ENCODE assay signal across 28 cellular contexts in genomic region chr1:153474349-153474748, GRCh38. TPM values are rescaled to one million over a fixed set of nuclear protein-coding genes. Genes with fewer than 3 reads are reported as not detected.
"Had no signal": no experiment of that assay in that cellular context is flagged by ENCODE, and none has a peak within 500 bp of the region (broad histone marks: within the 10 kb centered on the region; RNA-seq: fewer than 3 reads in every experiment).

No MANE protein-coding gene starts in this region.

- H3K4me1 Mint-ChIP-seq: activated naive CD4-positive, alpha-beta T cell treated with anti-CD3 and anti-CD28 coated beads, Interleukin-2, amount 10 ng/mL, durations not matched to agents 7 days and 5 days; neural progenitor cell; stimulated activated memory B cell treated with anti-CD40 and anti-IgM and Interleukin-4, amounts not matched to agents 10 μg/mL and 1 μg/mL and 100 μg/mL, for 72 hours had no signal

- H3K4me3 ChIP-seq: esophagus muscularis mucosa, heart right ventricle, lung, neural progenitor cell, smooth muscle cell, stomach, suprapubic skin, tibial nerve, uterus had no signal

- H3K27ac ChIP-seq: esophagus muscularis mucosa, heart right ventricle, neural progenitor cell, stomach, suprapubic skin, tibial nerve, uterus, VCaP had no signal

- H3K27ac Mint-ChIP-seq: activated CD4-positive, alpha-beta memory T cell treated with anti-CD3 and anti-CD28 coated beads, Interleukin-2, amount 10 ng/mL, durations not matched to agents 7 days and 5 days; activated CD4-positive, alpha-beta T cell treated with anti-CD3 and anti-CD28 coated beads, Interleukin-2, amount 10 ng/mL, durations not matched to agents 24 days and 14 days; activated naive CD4-positive, alpha-beta T cell treated with anti-CD3 and anti-CD28 coated beads, Interleukin-2, amount 10 ng/mL, durations not matched to agents 7 days and 5 days; naive thymus-derived CD8-positive, alpha-beta T cell; neural progenitor cell; stimulated activated memory B cell treated with anti-CD40 and anti-IgM and Interleukin-4, amounts not matched to agents 10 μg/mL and 1 μg/mL and 100 μg/mL, for 72 hours had no signal

- H3K9me3 ChIP-seq: uterus had no signal

- H3K27me3 ChIP-seq: heart right ventricle, neural progenitor cell, tibial nerve, uterus had no signal

- FAIRE-seq: keratinocyte had no signal

- H3K36me3 Mint-ChIP-seq: activated naive CD4-positive, alpha-beta T cell treated with anti-CD3 and anti-CD28 coated beads, Interleukin-2, amount 10 ng/mL, durations not matched to agents 7 days and 5 days; neural progenitor cell had no signal

- H2AFZ ChIP-seq: neural progenitor cell had no signal

- H3K4me1 ChIP-seq: esophagus muscularis mucosa, heart right ventricle, neural progenitor cell, stomach, suprapubic skin, tibial nerve had no signal

- H3K4me2 ChIP-seq: neural progenitor cell, smooth muscle cell had no signal

- H3K36me3 ChIP-seq: esophagus muscularis mucosa, heart right ventricle, neural progenitor cell, stomach, suprapubic skin, tibial nerve, uterus had no signal

- DNase-seq: activated CD4-positive, alpha-beta memory T cell treated with anti-CD3 and anti-CD28 coated beads, Interleukin-2, amount 10 ng/mL, durations not matched to agents 7 days and 5 days; activated CD4-positive, alpha-beta T cell treated with anti-CD3 and anti-CD28 coated beads, Interleukin-2, amount 10 ng/mL, durations not matched to agents 24 days and 14 days; activated effector memory CD4-positive, alpha-beta T cell treated with anti-CD3 and anti-CD28 coated beads, Interleukin-2, amount 50 U/mL, for 16 hours; activated naive CD4-positive, alpha-beta T cell treated with anti-CD3 and anti-CD28 coated beads, Interleukin-2, amount 10 ng/mL, durations not matched to agents 7 days and 5 days; activated T-cell treated with anti-CD3 and anti-CD28 coated beads for 4 hours; amygdala; dermis blood vessel endothelial cell; effector memory CD4-positive, alpha-beta T cell; heart right ventricle; naive thymus-derived CD8-positive, alpha-beta T cell; posterior cingulate gyrus; stimulated activated CD4-positive, alpha-beta T cell treated with anti-CD3 and anti-CD28 coated beads, Interleukin-15, amount 100 ng/mL, for 24 hours; stomach; T-helper 2 cell; uterus had no signal

- H3K9ac ChIP-seq: neural progenitor cell had no signal

- H3K4me3 Mint-ChIP-seq: activated CD4-positive, alpha-beta memory T cell treated with anti-CD3 and anti-CD28 coated beads, Interleukin-2, amount 10 ng/mL, durations not matched to agents 7 days and 5 days; activated CD4-positive, alpha-beta T cell treated with anti-CD3 and anti-CD28 coated beads, Interleukin-2, amount 10 ng/mL, durations not matched to agents 24 days and 14 days; activated naive CD4-positive, alpha-beta T cell treated with anti-CD3 and anti-CD28 coated beads, Interleukin-2, amount 10 ng/mL, durations not matched to agents 7 days and 5 days; naive thymus-derived CD8-positive, alpha-beta T cell; neural progenitor cell; stimulated activated memory B cell treated with anti-CD40 and anti-IgM and Interleukin-4, amounts not matched to agents 10 μg/mL and 1 μg/mL and 100 μg/mL, for 72 hours had no signal

- ATAC-seq: activated CD4-positive, CD25-positive, alpha-beta regulatory T cell treated with anti-CD3 and anti-CD28 coated beads, Interleukin-2, amount 50 U/mL, for 24 hours; heart right ventricle; naive thymus-derived CD8-positive, alpha-beta T cell; sciatic nerve; stimulated activated memory B cell treated with anti-CD40 and anti-IgM and Interleukin-4, amounts not matched to agents 10 μg/mL and 1 μg/mL and 100 μg/mL, for 72 hours had no signal

RNA-seq across cellular contexts. Expression of gene S100A7, which starts 13.9 kb away (rescaled TPM):
- total RNA-seq: activated CD4-positive, alpha-beta memory T cell treated with anti-CD3 and anti-CD28 coated beads, Interleukin-2, amount 10 ng/mL, durations not matched to agents 7 days and 5 days; activated CD4-positive, alpha-beta T cell treated with anti-CD3 and anti-CD28 coated beads, Interleukin-2, amount 10 ng/mL, durations not matched to agents 24 days and 14 days; cardiac septum; dermis blood vessel endothelial cell; esophagus muscularis mucosa; heart right ventricle; lung; naive thymus-derived CD8-positive, alpha-beta T cell; omental fat pad; smooth muscle cell; stomach had no signal
- polyA plus RNA-seq: naive thymus-derived CD8-positive, alpha-beta T cell; smooth muscle cell had no signal

RNA-seq across cellular contexts. Expression of gene S100A7A, which starts 58.0 kb away (rescaled TPM):
- total RNA-seq: activated CD4-positive, alpha-beta memory T cell treated with anti-CD3 and anti-CD28 coated beads, Interleukin-2, amount 10 ng/mL, durations not matched to agents 7 days and 5 days; activated CD4-positive, alpha-beta T cell treated with anti-CD3 and anti-CD28 coated beads, Interleukin-2, amount 10 ng/mL, durations not matched to agents 24 days and 14 days; cardiac septum; dermis blood vessel endothelial cell; esophagus muscularis mucosa; heart right ventricle; lung; naive thymus-derived CD8-positive, alpha-beta T cell; omental fat pad; sciatic nerve; smooth muscle cell; stomach; tibial nerve; uterus had no signal
- polyA plus RNA-seq: heart right ventricle; keratinocyte; lung; naive thymus-derived CD8-positive, alpha-beta T cell; smooth muscle cell had no signal
